Comparison of ENCODE assay signal across 8 cellular contexts in the genomic region with DNA sequence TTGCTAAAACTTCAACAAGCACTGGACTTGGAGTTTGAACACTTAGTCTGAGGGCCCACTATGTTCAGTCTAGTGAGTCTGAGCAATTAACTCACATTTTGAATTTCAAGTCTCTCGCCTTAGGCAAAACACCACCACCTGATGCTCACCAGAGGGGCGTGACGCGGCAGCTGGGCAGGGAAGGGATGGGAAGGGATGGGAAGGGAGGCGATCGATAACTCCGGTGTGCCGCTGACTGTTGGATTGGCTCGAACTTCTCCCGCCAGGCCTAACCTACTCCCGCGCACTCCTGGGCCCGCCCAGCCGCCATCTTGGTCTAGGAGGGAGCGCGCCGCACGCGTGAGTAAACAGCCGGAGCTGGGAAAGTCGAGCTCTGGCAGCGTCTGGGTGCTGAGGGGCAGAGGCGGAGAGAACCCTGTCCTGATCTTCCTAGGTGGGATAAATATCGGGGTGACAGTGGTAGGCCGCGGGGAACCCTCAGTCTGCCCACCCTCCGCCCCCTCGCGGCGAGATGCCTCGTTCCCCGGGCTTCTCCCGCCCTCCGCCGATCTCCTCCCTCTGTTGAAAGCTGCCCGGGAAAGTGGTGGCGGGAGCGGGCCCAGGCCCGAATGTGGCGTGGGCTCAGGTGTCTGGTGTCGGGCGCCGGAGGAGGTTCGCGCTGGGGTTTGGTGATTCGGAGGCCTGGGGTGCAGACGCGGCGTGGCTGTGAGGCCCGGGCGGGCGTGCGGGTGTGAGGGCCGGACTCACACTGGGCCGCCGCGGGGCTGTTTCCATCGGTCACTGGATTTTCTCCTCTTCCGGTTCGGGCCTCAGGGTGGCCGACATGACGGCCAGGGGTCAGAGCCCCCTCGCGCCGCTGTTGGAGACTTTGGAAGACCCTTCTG. TPM values are rescaled to one million over a fixed set of nuclear protein-coding genes. Genes with fewer than 3 reads are reported as not detected.
DNase-seq lines count a peak whose midpoint lies in the region; FAIRE-seq and TF ChIP-seq lines count a peak whose summit lies in the region.

A gene with protein sequence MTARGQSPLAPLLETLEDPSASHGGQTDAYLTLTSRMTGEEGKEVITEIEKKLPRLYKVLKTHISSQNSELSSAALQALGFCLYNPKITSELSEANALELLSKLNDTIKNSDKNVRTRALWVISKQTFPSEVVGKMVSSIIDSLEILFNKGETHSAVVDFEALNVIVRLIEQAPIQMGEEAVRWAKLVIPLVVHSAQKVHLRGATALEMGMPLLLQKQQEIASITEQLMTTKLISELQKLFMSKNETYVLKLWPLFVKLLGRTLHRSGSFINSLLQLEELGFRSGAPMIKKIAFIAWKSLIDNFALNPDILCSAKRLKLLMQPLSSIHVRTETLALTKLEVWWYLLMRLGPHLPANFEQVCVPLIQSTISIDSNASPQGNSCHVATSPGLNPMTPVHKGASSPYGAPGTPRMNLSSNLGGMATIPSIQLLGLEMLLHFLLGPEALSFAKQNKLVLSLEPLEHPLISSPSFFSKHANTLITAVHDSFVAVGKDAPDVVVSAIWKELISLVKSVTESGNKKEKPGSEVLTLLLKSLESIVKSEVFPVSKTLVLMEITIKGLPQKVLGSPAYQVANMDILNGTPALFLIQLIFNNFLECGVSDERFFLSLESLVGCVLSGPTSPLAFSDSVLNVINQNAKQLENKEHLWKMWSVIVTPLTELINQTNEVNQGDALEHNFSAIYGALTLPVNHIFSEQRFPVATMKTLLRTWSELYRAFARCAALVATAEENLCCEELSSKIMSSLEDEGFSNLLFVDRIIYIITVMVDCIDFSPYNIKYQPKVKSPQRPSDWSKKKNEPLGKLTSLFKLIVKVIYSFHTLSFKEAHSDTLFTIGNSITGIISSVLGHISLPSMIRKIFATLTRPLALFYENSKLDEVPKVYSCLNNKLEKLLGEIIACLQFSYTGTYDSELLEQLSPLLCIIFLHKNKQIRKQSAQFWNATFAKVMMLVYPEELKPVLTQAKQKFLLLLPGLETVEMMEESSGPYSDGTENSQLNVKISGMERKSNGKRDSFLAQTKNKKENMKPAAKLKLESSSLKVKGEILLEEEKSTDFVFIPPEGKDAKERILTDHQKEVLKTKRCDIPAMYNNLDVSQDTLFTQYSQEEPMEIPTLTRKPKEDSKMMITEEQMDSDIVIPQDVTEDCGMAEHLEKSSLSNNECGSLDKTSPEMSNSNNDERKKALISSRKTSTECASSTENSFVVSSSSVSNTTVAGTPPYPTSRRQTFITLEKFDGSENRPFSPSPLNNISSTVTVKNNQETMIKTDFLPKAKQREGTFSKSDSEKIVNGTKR (N-terminal part only) (plus strand): TSS at position 302 of the 884 bp plus-strand sequence. CDS start 522 bp downstream, at position 824.

- H3K27ac Mint-ChIP-seq in neural crest cell (ENCODE audit: unreplicated experiment): peak within 1 kb of the TSS; percentile 100

- peaks cover 22% of the 10 kb centered on the region for H3K4me1 Mint-ChIP-seq in neural crest cell

- no peaks in the 10 kb centered on the region for H3K9me2 ChIP-seq in Loucy (replicated peaks; ENCODE audit: low read depth, low read length)

- H3K27me3 Mint-ChIP-seq in neural crest cell (ENCODE audit: low read depth): no peaks in the 10 kb centered on the region

- peak; percentile 84 for FAIRE-seq in G401.6 (lab: Jason Lieb, UNC)

- H3K4me2 ChIP-seq in Loucy (ENCODE audit: low read depth, low read length, poor library complexity, severe bottlenecking): peak within 1 kb of the TSS; percentile 88

- H2AFZ ChIP-seq in Loucy (ENCODE audit: low read length): peak within 1 kb of the TSS; percentile 97

- peak within 1 kb of the TSS; percentile 99 for H3K4me3 Mint-ChIP-seq in neural crest cell

- H3K36me3 ChIP-seq in H7 (replicated peaks; ENCODE audit: control insufficient read depth, insufficient read depth, low read length) (peaks cover 12% of the 10 kb centered on the region), Loucy (ENCODE audit: insufficient read depth, low read length) (peaks cover 18% of the 10 kb centered on the region; the same call in 1 of the 2 replicates), stomach smooth muscle (ENCODE audit: control insufficient read depth in 2 of 2, insufficient read depth in 2 of 2, low read length in 2 of 2) (peaks cover 3 to 11% of the 10 kb centered on the region in 2 donors)

- H3K79me2 ChIP-seq in Loucy (ENCODE audit: insufficient read depth, low read length): peaks cover 52% of the 10 kb centered on the region

- H3K36me3 Mint-ChIP-seq in neural crest cell (ENCODE audit: low read depth): peaks cover 7% of the 10 kb centered on the region

- H3K4me3 ChIP-seq in H7 (ENCODE audit: insufficient read depth, low read depth, low read length): peak within 1 kb of the TSS; percentile 94
- H3K4me3 ChIP-seq in Loucy (ENCODE audit: low read length, poor library complexity, severe bottlenecking): peak within 1 kb of the TSS; percentile 100
- peak within 1 kb of the TSS; percentile 91 for H3K4me3 ChIP-seq in fibroblast of villous mesenchyme (ENCODE audit: low read depth, low read length)
- H3K4me3 ChIP-seq in stomach smooth muscle (ENCODE audit: low read length in 2 of 2): peak within 1 kb of the TSS; percentile 95

- H3K9me3 Mint-ChIP-seq in neural crest cell: peaks cover 3% of the 10 kb centered on the region

- no peaks in the 10 kb centered on the region for H3F3A ChIP-seq in Loucy (ENCODE audit: low read depth)

- peak within 1 kb of the TSS; percentile 75 for H3K27ac ChIP-seq in stomach smooth muscle (ENCODE audit: low read length)

- H3K9ac ChIP-seq in Loucy (ENCODE audit: low read depth, low read length, poor library complexity, severe bottlenecking) (peak within 1 kb of the TSS; percentile 98), stomach smooth muscle (ENCODE audit: low read length in 2 of 2) (peak within 1 kb of the TSS; percentile 87 to 93)

- no peaks in the 10 kb centered on the region for H3K27me3 ChIP-seq in H7 (ENCODE audit: control insufficient read depth, insufficient read depth, low read length)
- H3K27me3 ChIP-seq in Loucy (ENCODE audit: insufficient read depth, low read length, poor library complexity, severe bottlenecking): peaks cover 4% of the 10 kb centered on the region
- H3K27me3 ChIP-seq in stomach smooth muscle (ENCODE audit: control insufficient read depth in 1 of 2, insufficient read depth in 2 of 2, low read length in 2 of 2): no peaks in the 10 kb centered on the region

- TF ChIP-seq CTCF in Loucy (conservative IDR thresholded peaks at IDR 0.05; ENCODE audit: low read length): peak; percentile 62
- TF ChIP-seq CTCF in fibroblast of villous mesenchyme (IDR thresholded peaks at IDR 0.05; ENCODE audit: insufficient read depth, low read depth, low read length): peak; percentile 66
- TF ChIP-seq CTCF in neural crest cell (conservative IDR thresholded peaks at IDR 0.05): peak; percentile 79

- H4K20me1 ChIP-seq in Loucy (ENCODE audit: insufficient read depth, low read length, poor library complexity, severe bottlenecking): peaks cover 51% of the 10 kb centered on the region

- no peaks in the 10 kb centered on the region for H3K9me3 ChIP-seq in Loucy (ENCODE audit: insufficient read depth, low read depth, low read length)
- H3K9me3 ChIP-seq in stomach smooth muscle (ENCODE audit: control insufficient read depth in 2 of 2, low read length in 2 of 2): no peaks in the 10 kb centered on the region

- DNase-seq in H7 (peak; percentile 89), SHP77 treated with DMSO at 0.1 percent for 48 hours (lab: John Stamatoyannopoulos, UW) (peak; percentile 48), fibroblast of villous mesenchyme (ENCODE audit: low read depth) (peak; percentile 94), neural crest cell (ENCODE audit: low read depth, low spot score) (peak; percentile 78)
- DNase-seq in activated effector memory CD4-positive, alpha-beta T cell treated with anti-CD3 and anti-CD28 coated beads, Interleukin-2, amount 50 U/mL, for 16 hours: peak; percentile 92

- H3K4me1 ChIP-seq in Loucy (ENCODE audit: insufficient read depth, low read length, poor library complexity, severe bottlenecking): peaks cover 26% of the 10 kb centered on the region
- H3K4me1 ChIP-seq in stomach smooth muscle (ENCODE audit: control insufficient read depth, insufficient read depth, low read length): peaks cover 4% of the 10 kb centered on the region

RNA-seq across cellular contexts. Expression of the gene that starts here (rescaled TPM):
- total RNA-seq in H7 (2014; rRNA removed; shearing (Covaris generic)): 27.7 and 38.2 TPM in 2 replicates
- total RNA-seq in fibroblast of villous mesenchyme (43.8 and 51.0 TPM in 2 replicates), neural crest cell (64.3 and 65.2 TPM in 2 replicates)

Comparison
In these comparisons a context has a peak if more than half of its experiments do, and no peak if none do; other contexts are left out.
1. Peak in every context shown above with its lines: DNase-seq, H3K4me3 ChIP-seq and H3K27ac ChIP-seq.